Comparison of ENCODE assay signal across 17 cellular contexts in genomic region chr19:29232315-29232852, GRCh38. TPM values are rescaled to one million over a fixed set of nuclear protein-coding genes. Genes with fewer than 3 reads are reported as not detected.
DNase-seq lines count a peak whose midpoint lies in the region; ATAC-seq and TF ChIP-seq lines count a peak whose summit lies in the region.
"Had no signal": no experiment of that assay in that cellular context is flagged by ENCODE, and none has a peak within 500 bp of the region (broad histone marks: within the 10 kb centered on the region; RNA-seq: fewer than 3 reads in every experiment).

No MANE protein-coding gene starts in this region.

- TF ChIP-seq CTCF in HEK293 (tag by site-specific recombination; IDR thresholded peaks at IDR 0.05) = no peak

- H3K4me1 ChIP-seq in HEK293 (ENCODE audit: control insufficient read depth, insufficient read depth, low read length) (no peaks in the 10 kb centered on the region), aorta (ENCODE audit: control insufficient read depth in 1 of 2, insufficient read depth in 2 of 2, low read length in 2 of 2) (no peaks in the 10 kb centered on the region)

- no peaks in the 10 kb centered on the region for H3K4me1 Mint-ChIP-seq in stimulated activated memory B cell treated with anti-CD40 and anti-IgM and Interleukin-4, amounts not matched to agents 10 μg/mL and 1 μg/mL and 100 μg/mL, for 72 hours
- H3K4me1 Mint-ChIP-seq: CD4-positive, alpha-beta memory T cell had no signal

- intact Hi-C loops in aorta (cut with DNase I) = no loop called here

- no peak overlapping the region for H3K4me3 Mint-ChIP-seq in stimulated activated memory B cell treated with anti-CD40 and anti-IgM and Interleukin-4, amounts not matched to agents 10 μg/mL and 1 μg/mL and 100 μg/mL, for 72 hours
- H3K4me3 Mint-ChIP-seq: CD4-positive, alpha-beta memory T cell had no signal

- H3K4me3 ChIP-seq in HEK293 (ENCODE audit: low read depth, low read length) = no peak overlapping the region
- no peak overlapping the region for H3K4me3 ChIP-seq in aorta (ENCODE audit: low read length in 2 of 2)
- H3K4me3 ChIP-seq: GM23248 had no signal

- DNase-seq in islet precursor cell (peak; percentile 26), aorta (no peak), NCI-H446 treated with DMSO at 0.1 percent for 48 hours (lab: John Stamatoyannopoulos, UW) (no peak)
- DNase-seq: 8988T; C1 segment of cervical spinal cord; Calu3; CD4-positive, alpha-beta memory T cell; COR-L47; DMS53; DMS79 treated with DMSO at 0.1 percent for 48 hours; GF-D8; GM23248; H7; HCEC 1CT had no signal

- CTCF ChIA-PET in HEK293 (lab: Yijun Ruan, JAX) = interaction anchor here (1.2 kb wide), 1 partner anchor 17 kb away, joined by 3 read pairs; no protein-coding TSS in a partner anchor

- H3K36me3 Mint-ChIP-seq in stimulated activated memory B cell treated with anti-CD40 and anti-IgM and Interleukin-4, amounts not matched to agents 10 μg/mL and 1 μg/mL and 100 μg/mL, for 72 hours = no peaks in the 10 kb centered on the region
- H3K36me3 Mint-ChIP-seq: CD4-positive, alpha-beta memory T cell had no signal

- peak; percentile 27 for ATAC-seq in stimulated activated memory B cell treated with anti-CD40 and anti-IgM and Interleukin-4, amounts not matched to agents 10 μg/mL and 1 μg/mL and 100 μg/mL, for 72 hours
- no peak for ATAC-seq in aorta (ENCODE audit: low FRiP score)
- no peak for ATAC-seq in GM19467 (IDR thresholded peaks at IDR 0.05; ENCODE audit: unreplicated experiment)

- H3K9me3 ChIP-seq in HEK293 (ENCODE audit: control insufficient read depth, insufficient read depth, low read depth, low read length) = peaks cover 13% of the 10 kb centered on the region
- H3K9me3 ChIP-seq in aorta (ENCODE audit: control insufficient read depth, low read length) = peaks cover 5% of the 10 kb centered on the region

- H3K27ac ChIP-seq in HEK293 (ENCODE audit: extremely low read depth, low read depth, low read length) (no peak overlapping the region), aorta (ENCODE audit: low read depth in 1 of 2, low read length in 2 of 2) (no peak overlapping the region)
- H3K27ac ChIP-seq: GM23248 had no signal

- no peaks in the 10 kb centered on the region for H3K27me3 ChIP-seq in aorta (ENCODE audit: control insufficient read depth in 1 of 2, insufficient read depth in 2 of 2, low read length in 1 of 2)

- H3K27ac Mint-ChIP-seq in stimulated activated memory B cell treated with anti-CD40 and anti-IgM and Interleukin-4, amounts not matched to agents 10 μg/mL and 1 μg/mL and 100 μg/mL, for 72 hours = no peak overlapping the region
- H3K27ac Mint-ChIP-seq: CD4-positive, alpha-beta memory T cell had no signal

- no peaks in the 10 kb centered on the region for H3K27me3 Mint-ChIP-seq in stimulated activated memory B cell treated with anti-CD40 and anti-IgM and Interleukin-4, amounts not matched to agents 10 μg/mL and 1 μg/mL and 100 μg/mL, for 72 hours

- 82 to 87% methylated on average over 3 of the region's 3 CpGs for WGBS in aorta, 2 donors

- H3K9me3 Mint-ChIP-seq in stimulated activated memory B cell treated with anti-CD40 and anti-IgM and Interleukin-4, amounts not matched to agents 10 μg/mL and 1 μg/mL and 100 μg/mL, for 72 hours = peaks cover 9% of the 10 kb centered on the region

- H3K36me3 ChIP-seq in HEK293 (ENCODE audit: control insufficient read depth in 2 of 2, insufficient read depth in 1 of 2, low read length in 2 of 2) (no peaks in the 10 kb centered on the region), aorta (ENCODE audit: control insufficient read depth in 1 of 2, insufficient read depth in 2 of 2, low read length in 1 of 2) (no peaks in the 10 kb centered on the region)

- POLR2A ChIA-PET in HEK293 (lab: Yijun Ruan, JAX) = no interaction called here

TF ChIP-seq in HEK293, 187 proteins besides CTCF, POLR2A, EP300 and RAD21:
- no peak for TF ChIP-seq PRDM2 (tag by site-specific recombination; IDR thresholded peaks at IDR 0.05; ENCODE audit: borderline replicate concordance)
- TF ChIP-seq GLIS1 (tag by site-specific recombination; IDR thresholded peaks at IDR 0.05) = peak; percentile 58

RNA-seq across cellular contexts. Expression of gene UQCRFS1, which starts 19.4 kb away (rescaled TPM):
- 10 to 100 TPM; 14.1 to 19.6 TPM for total RNA-seq in aorta
- 10 to 100 TPM; 22.6 to 33.3 TPM for polyA plus RNA-seq in aorta
